8 cellular contexts compared by ENCODE assay signal in genomic region chr4:108030332-108030731, GRCh38. TPM values are rescaled to one million over a fixed set of nuclear protein-coding genes. Genes with fewer than 3 reads are reported as not detected.
DNase-seq lines count a peak whose midpoint lies in the region; ATAC-seq and TF ChIP-seq lines count a peak whose summit lies in the region.

No MANE protein-coding gene starts in this region.

- ATAC-seq in GM18858 (IDR thresholded peaks at IDR 0.05; ENCODE audit: unreplicated experiment) (peak; percentile 97), HG03045 (IDR thresholded peaks at IDR 0.05; ENCODE audit: unreplicated experiment) (peak; percentile 97), omental fat pad (ENCODE audit: low FRiP score) (no peak)

- no peak overlapping the region for H3K4me3 ChIP-seq in fibroblast of mammary gland (ENCODE audit: control insufficient read depth, low read depth, low read length)

- DNase-seq in AG09319 (ENCODE audit: extremely low read depth, low read depth) (no peak), NCI-H748 (lab: John Stamatoyannopoulos, UW; ENCODE audit: unreplicated experiment) (peak; percentile 59), fibroblast of mammary gland (ENCODE audit: low read depth) (peak; percentile 78), putamen (ENCODE audit: low spot score) (peak; percentile 22), omental fat pad (ENCODE audit: low spot score) (no peak)
- peak; percentile 68 for DNase-seq in activated CD8-positive, alpha-beta memory T cell treated with anti-CD3 and anti-CD28 coated beads, Interleukin-2, amount 50 U/mL, for 48 hours

- peak; percentile 66 for TF ChIP-seq CTCF in AG09319 (IDR thresholded peaks at IDR 0.05; ENCODE audit: low read depth, low read length)
- TF ChIP-seq CTCF in fibroblast of mammary gland (conservative IDR thresholded peaks at IDR 0.05; ENCODE audit: control insufficient read depth, insufficient read depth, low read depth, low read length) = peak; percentile 56
- TF ChIP-seq CTCF in omental fat pad (IDR thresholded peaks at IDR 0.05) = no peak

RNA-seq across cellular contexts. Expression of gene HADH, which starts 40.6 kb away (rescaled TPM):
- total RNA-seq in omental fat pad = 100 to 1,000 TPM in 3 of 4 donors, 10 to 100 TPM in 1; 80.2 to 154 (median 119) TPM

Comparison
In these comparisons a context has a peak if more than half of its experiments do, and no peak if none do; other contexts are left out.
1. DNase-seq: peak in NCI-H748 (single experiment), activated CD8-positive, alpha-beta memory T cell treated with anti-CD3 and anti-CD28 coated beads, Interleukin-2, amount 50 U/mL, for 48 hours (single experiment), fibroblast of mammary gland (single experiment) and putamen (single experiment); none in AG09319 (single experiment) and omental fat pad (single experiment).
2. CTCF ChIP-seq: peak in AG09319 (single experiment) and fibroblast of mammary gland (single experiment); none in omental fat pad (0 of 3).